ENCODE assay signal across 8 cellular contexts in the genomic region with DNA sequence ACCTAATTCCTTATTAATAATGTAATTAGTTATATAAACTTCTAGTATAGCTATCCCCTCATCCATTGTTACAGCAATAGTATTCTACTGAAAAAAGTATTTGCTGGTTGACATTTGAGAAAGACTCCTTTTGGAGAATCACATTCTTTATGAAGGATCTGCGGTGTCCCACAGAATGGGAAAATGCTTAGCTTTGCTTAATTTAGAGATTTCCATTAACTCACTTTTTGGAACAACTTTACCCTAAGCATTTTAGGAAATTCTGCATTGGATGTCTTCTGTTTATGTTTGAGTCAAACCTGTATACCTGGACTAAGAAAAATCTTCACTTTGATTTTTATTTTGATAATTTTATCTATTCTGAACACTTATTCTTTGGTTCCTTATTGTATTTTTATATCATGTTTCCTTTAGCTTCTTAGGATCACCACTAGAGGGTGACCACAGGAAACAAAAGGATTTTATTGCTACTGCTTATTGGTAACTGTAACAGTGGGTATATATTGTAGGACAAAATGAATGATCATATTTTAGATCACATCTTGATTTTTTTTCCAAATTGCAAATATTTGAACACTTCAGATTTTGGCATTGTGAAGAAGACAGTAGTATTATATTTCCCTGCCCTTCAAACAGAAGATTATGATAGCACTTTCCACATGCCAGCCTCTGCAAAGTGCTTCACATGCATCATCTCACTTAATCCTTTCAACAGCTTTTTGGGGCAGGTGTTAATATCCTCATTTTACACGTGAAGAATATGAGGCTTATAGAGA.
A peak's percentile ranks its signal among the peaks of the same experiment; 100 is the strongest.
DNase-seq lines count a peak whose midpoint lies in the region; TF ChIP-seq lines count a peak whose summit lies in the region.

No MANE protein-coding gene starts in this region.

- no peak overlapping the region for H3K4me3 Mint-ChIP-seq in brain
- no peak overlapping the region for H3K4me3 Mint-ChIP-seq in activated CD4-positive, alpha-beta T cell treated with anti-CD3 and anti-CD28 coated beads, Interleukin-2, amount 10 ng/mL, durations not matched to agents 24 days and 14 days

- H3K4me1 Mint-ChIP-seq in brain: peaks cover 22% of the 10 kb centered on the region
- H3K4me1 Mint-ChIP-seq in activated CD4-positive, alpha-beta T cell treated with anti-CD3 and anti-CD28 coated beads, Interleukin-2, amount 10 ng/mL, durations not matched to agents 24 days and 14 days: no peaks in the 10 kb centered on the region

- H3K9me3 Mint-ChIP-seq in brain: no peaks in the 10 kb centered on the region
- no peaks in the 10 kb centered on the region for H3K9me3 Mint-ChIP-seq in activated CD4-positive, alpha-beta T cell treated with anti-CD3 and anti-CD28 coated beads, Interleukin-2, amount 10 ng/mL, durations not matched to agents 24 days and 14 days

- TF ChIP-seq EP300 in Ishikawa (IDR thresholded peaks at IDR 0.05; ENCODE audit: borderline replicate concordance): no peak

- peak overlapping the region in 3 of 5 experiments; percentile 21 to 59 (median 59) for H3K27ac Mint-ChIP-seq in brain
- no peak overlapping the region for H3K27ac Mint-ChIP-seq in activated CD4-positive, alpha-beta T cell treated with anti-CD3 and anti-CD28 coated beads, Interleukin-2, amount 10 ng/mL, durations not matched to agents 24 days and 14 days

- H3K36me3 Mint-ChIP-seq in brain: peaks cover 70% of the 10 kb centered on the region
- peaks cover 27% of the 10 kb centered on the region for H3K36me3 Mint-ChIP-seq in activated CD4-positive, alpha-beta T cell treated with anti-CD3 and anti-CD28 coated beads, Interleukin-2, amount 10 ng/mL, durations not matched to agents 24 days and 14 days (ENCODE audit: low read depth)

- TF ChIP-seq CTCF in brain (conservative IDR thresholded peaks at IDR 0.05): peak; percentile 56 to 72

- DNase-seq in D341Med (ENCODE audit: low spot score) (peak; percentile 41), lung microvascular endothelial cell (ENCODE audit: low read depth in 2 of 2) (peak; percentile 24 to 40), KG1 (lab: John Stamatoyannopoulos, UW) (no peak)
- no peak for DNase-seq in stimulated activated CD4-positive, alpha-beta T cell treated with anti-CD3 and anti-CD28 coated beads, Interleukin-2, amount 100 ng/mL, for 24 hours
- no peak for DNase-seq in activated CD4-positive, alpha-beta T cell treated with anti-CD3 and anti-CD28 coated beads, Interleukin-2, amount 10 ng/mL, durations not matched to agents 24 days and 14 days
- DNase-seq in activated T-cell treated with anti-CD3 and anti-CD28 coated beads, Interleukin-2, amount 50 U/mL, for 1 hour: no peak

- intact Hi-C loops in activated CD4-positive, alpha-beta T cell treated with anti-CD3 and anti-CD28 coated beads, Interleukin-2, amount 10 ng/mL, durations not matched to agents 24 days and 14 days (cut with micrococcal nuclease): no loop called here

- TF ChIP-seq RAD21 in Ishikawa (IDR thresholded peaks at IDR 0.05; ENCODE audit: low read depth): peak; percentile 42

- H3K27me3 Mint-ChIP-seq in brain: no peaks in the 10 kb centered on the region
- H3K27me3 Mint-ChIP-seq in activated CD4-positive, alpha-beta T cell treated with anti-CD3 and anti-CD28 coated beads, Interleukin-2, amount 10 ng/mL, durations not matched to agents 24 days and 14 days: no peaks in the 10 kb centered on the region

TF ChIP-seq in Ishikawa, 13 proteins besides CTCF, POLR2A, EP300 and RAD21:
- TF ChIP-seq CEBPB (IDR thresholded peaks at IDR 0.05): no peak
- TF ChIP-seq, protein P1, sequence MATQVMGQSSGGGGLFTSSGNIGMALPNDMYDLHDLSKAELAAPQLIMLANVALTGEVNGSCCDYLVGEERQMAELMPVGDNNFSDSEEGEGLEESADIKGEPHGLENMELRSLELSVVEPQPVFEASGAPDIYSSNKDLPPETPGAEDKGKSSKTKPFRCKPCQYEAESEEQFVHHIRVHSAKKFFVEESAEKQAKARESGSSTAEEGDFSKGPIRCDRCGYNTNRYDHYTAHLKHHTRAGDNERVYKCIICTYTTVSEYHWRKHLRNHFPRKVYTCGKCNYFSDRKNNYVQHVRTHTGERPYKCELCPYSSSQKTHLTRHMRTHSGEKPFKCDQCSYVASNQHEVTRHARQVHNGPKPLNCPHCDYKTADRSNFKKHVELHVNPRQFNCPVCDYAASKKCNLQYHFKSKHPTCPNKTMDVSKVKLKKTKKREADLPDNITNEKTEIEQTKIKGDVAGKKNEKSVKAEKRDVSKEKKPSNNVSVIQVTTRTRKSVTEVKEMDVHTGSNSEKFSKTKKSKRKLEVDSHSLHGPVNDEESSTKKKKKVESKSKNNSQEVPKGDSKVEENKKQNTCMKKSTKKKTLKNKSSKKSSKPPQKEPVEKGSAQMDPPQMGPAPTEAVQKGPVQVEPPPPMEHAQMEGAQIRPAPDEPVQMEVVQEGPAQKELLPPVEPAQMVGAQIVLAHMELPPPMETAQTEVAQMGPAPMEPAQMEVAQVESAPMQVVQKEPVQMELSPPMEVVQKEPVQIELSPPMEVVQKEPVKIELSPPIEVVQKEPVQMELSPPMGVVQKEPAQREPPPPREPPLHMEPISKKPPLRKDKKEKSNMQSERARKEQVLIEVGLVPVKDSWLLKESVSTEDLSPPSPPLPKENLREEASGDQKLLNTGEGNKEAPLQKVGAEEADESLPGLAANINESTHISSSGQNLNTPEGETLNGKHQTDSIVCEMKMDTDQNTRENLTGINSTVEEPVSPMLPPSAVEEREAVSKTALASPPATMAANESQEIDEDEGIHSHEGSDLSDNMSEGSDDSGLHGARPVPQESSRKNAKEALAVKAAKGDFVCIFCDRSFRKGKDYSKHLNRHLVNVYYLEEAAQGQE (IDR thresholded peaks at IDR 0.05; ENCODE audit: low read depth): no peak
- TF ChIP-seq FOXM1 (IDR thresholded peaks at IDR 0.05; ENCODE audit: borderline replicate concordance, low read depth): no peak
- TF ChIP-seq YY1 (IDR thresholded peaks at IDR 0.05; ENCODE audit: low read depth): no peak
- TF ChIP-seq, protein P2, sequence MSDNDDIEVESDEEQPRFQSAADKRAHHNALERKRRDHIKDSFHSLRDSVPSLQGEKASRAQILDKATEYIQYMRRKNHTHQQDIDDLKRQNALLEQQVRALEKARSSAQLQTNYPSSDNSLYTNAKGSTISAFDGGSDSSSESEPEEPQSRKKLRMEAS (IDR thresholded peaks at IDR 0.05): no peak
- TF ChIP-seq TCF12 (IDR thresholded peaks at IDR 0.05; ENCODE audit: low read depth): no peak
- TF ChIP-seq, protein P3, sequence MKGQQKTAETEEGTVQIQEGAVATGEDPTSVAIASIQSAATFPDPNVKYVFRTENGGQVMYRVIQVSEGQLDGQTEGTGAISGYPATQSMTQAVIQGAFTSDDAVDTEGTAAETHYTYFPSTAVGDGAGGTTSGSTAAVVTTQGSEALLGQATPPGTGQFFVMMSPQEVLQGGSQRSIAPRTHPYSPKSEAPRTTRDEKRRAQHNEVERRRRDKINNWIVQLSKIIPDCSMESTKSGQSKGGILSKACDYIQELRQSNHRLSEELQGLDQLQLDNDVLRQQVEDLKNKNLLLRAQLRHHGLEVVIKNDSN (IDR thresholded peaks at IDR 0.05): no peak
- TF ChIP-seq EGR1 (IDR thresholded peaks at IDR 0.05): no peak

Comparison
In these comparisons a context has a peak if more than half of its experiments do, and no peak if none do; other contexts are left out.
1. DNase-seq: peak in D341Med (single experiment) and lung microvascular endothelial cell (2 of 2); none in stimulated activated CD4-positive, alpha-beta T cell treated with anti-CD3 and anti-CD28 coated beads, Interleukin-2, amount 100 ng/mL, for 24 hours (0 of 2), KG1 (single experiment), activated CD4-positive, alpha-beta T cell treated with anti-CD3 and anti-CD28 coated beads, Interleukin-2, amount 10 ng/mL, durations not matched to agents 24 days and 14 days (single experiment) and activated T-cell treated with anti-CD3 and anti-CD28 coated beads, Interleukin-2, amount 50 U/mL, for 1 hour (single experiment).